In the genomic region with DNA sequence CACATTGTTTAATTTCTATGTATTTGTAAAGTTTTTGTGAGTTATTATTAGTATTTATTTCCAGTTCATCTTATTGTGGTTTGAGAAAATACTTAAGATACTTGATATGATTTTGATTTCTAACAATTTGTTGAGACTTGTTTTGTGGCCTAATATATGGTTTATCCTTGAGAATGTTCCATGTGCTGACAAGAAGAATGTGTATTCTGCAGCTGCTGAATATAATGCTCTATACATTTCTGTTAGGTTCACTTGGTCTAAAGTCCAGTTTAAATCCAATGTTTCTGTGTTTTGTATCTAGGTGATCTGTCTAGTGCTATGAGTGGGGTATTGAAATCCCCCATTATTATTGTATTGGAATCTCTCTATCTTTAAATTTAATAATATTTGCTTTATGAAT, we compare ENCODE assay signal across 38 cellular contexts.
"Had no signal": no experiment of that assay in that cellular context is flagged by ENCODE, and none has a peak within 500 bp of the region (broad histone marks: within the 10 kb centered on the region; RNA-seq: fewer than 3 reads in every experiment).

No MANE protein-coding gene starts in this region.

- H3K4me1 Mint-ChIP-seq: activated B cell treated with CpG ODN at 0.5 μM for 24 hours; activated CD8-positive, alpha-beta memory T cell treated with anti-CD3 and anti-CD28 coated beads, Interleukin-2, amount 10 ng/mL, durations not matched to agents 7 days and 5 days; activated naive CD4-positive, alpha-beta T cell treated with anti-CD3 and anti-CD28 coated beads, Interleukin-2, amount 10 ng/mL, durations not matched to agents 7 days and 5 days; activated naive CD4-positive, alpha-beta T cell treated with anti-CD3 and anti-CD28 coated beads, Interleukin-2, amount 50 U/mL, for 24 hours; activated naive CD8-positive, alpha-beta T cell treated with anti-CD3 and anti-CD28 coated beads, Interleukin-2, amount 10 ng/mL, durations not matched to agents 7 days and 5 days; activated naive CD8-positive, alpha-beta T cell treated with anti-CD3 and anti-CD28 coated beads, Interleukin-2, amount 50 U/mL, for 24 hours; central memory CD8-positive, alpha-beta T cell had no signal

- H3K36me3 Mint-ChIP-seq: activated CD8-positive, alpha-beta memory T cell treated with anti-CD3 and anti-CD28 coated beads, Interleukin-2, amount 10 ng/mL, durations not matched to agents 7 days and 5 days; activated naive CD4-positive, alpha-beta T cell treated with anti-CD3 and anti-CD28 coated beads, Interleukin-2, amount 10 ng/mL, durations not matched to agents 7 days and 5 days had no signal

- ATAC-seq: activated CD8-positive, alpha-beta memory T cell treated with anti-CD3 and anti-CD28 coated beads, Interleukin-2, amount 10 ng/mL, durations not matched to agents 7 days and 5 days; activated CD8-positive, alpha-beta T cell treated with anti-CD3 and anti-CD28 coated beads for 36 hours; activated naive CD8-positive, alpha-beta T cell treated with anti-CD3 and anti-CD28 coated beads, Interleukin-2, amount 50 U/mL, for 24 hours; body of pancreas had no signal

- H3K27ac Mint-ChIP-seq: activated B cell treated with CpG ODN at 0.5 μM for 24 hours; activated CD4-positive, alpha-beta memory T cell treated with anti-CD3 and anti-CD28 coated beads for 36 hours; activated CD8-positive, alpha-beta memory T cell treated with anti-CD3 and anti-CD28 coated beads, Interleukin-2, amount 10 ng/mL, durations not matched to agents 7 days and 5 days; activated CD8-positive, alpha-beta T cell treated with anti-CD3 and anti-CD28 coated beads for 36 hours; activated naive CD4-positive, alpha-beta T cell treated with anti-CD3 and anti-CD28 coated beads, Interleukin-2, amount 10 ng/mL, durations not matched to agents 7 days and 5 days; activated naive CD4-positive, alpha-beta T cell treated with anti-CD3 and anti-CD28 coated beads, Interleukin-2, amount 50 U/mL, for 24 hours; activated naive CD8-positive, alpha-beta T cell; activated naive CD8-positive, alpha-beta T cell treated with anti-CD3 and anti-CD28 coated beads, Interleukin-2, amount 10 ng/mL, durations not matched to agents 7 days and 5 days; activated naive CD8-positive, alpha-beta T cell treated with anti-CD3 and anti-CD28 coated beads, Interleukin-2, amount 50 U/mL, for 24 hours; activated T-cell treated with anti-CD3 and anti-CD28 coated beads, Interleukin-2, amount 50 U/mL, for 24 hours; activated T-helper 2 cell treated with anti-CD3 and anti-CD28 coated beads, Interferon-gamma antibody, Interleukin-2, Interleukin-4, amounts not matched to agents 10 μg/mL and 5 μg/mL and 100 μg/mL, durations not matched to agents 14 hours and 24 hours and 36 hours; T-helper 1 cell treated with Interleukin-12 subunit alpha and Interleukin-12 subunit beta and Interleukin-4 antibody, amounts not matched to agents 30 μg/mL and 1 μg/mL, for 36 hours; T-helper 2 cell treated with Interferon-gamma antibody and Interleukin-4, amounts not matched to agents 5 μg/mL and 100 μg/mL, for 36 hours had no signal

- H3K36me3 ChIP-seq: brain microvascular endothelial cell, breast epithelium, cardiac muscle cell had no signal

- H3K4me3 ChIP-seq: body of pancreas, breast epithelium, cardiac muscle cell had no signal

- H3K4me1 ChIP-seq: body of pancreas, breast epithelium had no signal

- FAIRE-seq: astrocyte had no signal

- H3K27ac ChIP-seq: body of pancreas, brain microvascular endothelial cell, breast epithelium, cardiac muscle cell, VCaP had no signal

- H3K27me3 Mint-ChIP-seq: activated B cell treated with CpG ODN at 0.5 μM for 24 hours; activated CD4-positive, alpha-beta memory T cell treated with anti-CD3 and anti-CD28 coated beads for 36 hours; activated CD8-positive, alpha-beta memory T cell treated with anti-CD3 and anti-CD28 coated beads, Interleukin-2, amount 10 ng/mL, durations not matched to agents 7 days and 5 days; activated CD8-positive, alpha-beta T cell treated with anti-CD3 and anti-CD28 coated beads for 36 hours; activated naive CD4-positive, alpha-beta T cell treated with anti-CD3 and anti-CD28 coated beads, Interleukin-2, amount 10 ng/mL, durations not matched to agents 7 days and 5 days; activated naive CD4-positive, alpha-beta T cell treated with anti-CD3 and anti-CD28 coated beads, Interleukin-2, amount 50 U/mL, for 24 hours; activated naive CD8-positive, alpha-beta T cell; activated naive CD8-positive, alpha-beta T cell treated with anti-CD3 and anti-CD28 coated beads, Interleukin-2, amount 10 ng/mL, durations not matched to agents 7 days and 5 days; activated naive CD8-positive, alpha-beta T cell treated with anti-CD3 and anti-CD28 coated beads, Interleukin-2, amount 50 U/mL, for 24 hours; activated T-cell treated with anti-CD3 and anti-CD28 coated beads, Interleukin-2, amount 50 U/mL, for 24 hours; central memory CD8-positive, alpha-beta T cell had no signal

- H3K9me3 ChIP-seq: body of pancreas had no signal

- H3K4me3 Mint-ChIP-seq: activated B cell treated with CpG ODN at 0.5 μM for 24 hours; activated CD4-positive, alpha-beta memory T cell treated with anti-CD3 and anti-CD28 coated beads for 36 hours; activated CD8-positive, alpha-beta memory T cell treated with anti-CD3 and anti-CD28 coated beads, Interleukin-2, amount 10 ng/mL, durations not matched to agents 7 days and 5 days; activated CD8-positive, alpha-beta T cell treated with anti-CD3 and anti-CD28 coated beads for 36 hours; activated naive CD4-positive, alpha-beta T cell treated with anti-CD3 and anti-CD28 coated beads, Interleukin-2, amount 10 ng/mL, durations not matched to agents 7 days and 5 days; activated naive CD4-positive, alpha-beta T cell treated with anti-CD3 and anti-CD28 coated beads, Interleukin-2, amount 50 U/mL, for 24 hours; activated naive CD8-positive, alpha-beta T cell; activated naive CD8-positive, alpha-beta T cell treated with anti-CD3 and anti-CD28 coated beads, Interleukin-2, amount 10 ng/mL, durations not matched to agents 7 days and 5 days; activated naive CD8-positive, alpha-beta T cell treated with anti-CD3 and anti-CD28 coated beads, Interleukin-2, amount 50 U/mL, for 24 hours; activated T-cell treated with anti-CD3 and anti-CD28 coated beads, Interleukin-2, amount 50 U/mL, for 24 hours; central memory CD8-positive, alpha-beta T cell; T-helper 1 cell treated with Interleukin-12 subunit alpha and Interleukin-12 subunit beta and Interleukin-4 antibody, amounts not matched to agents 30 μg/mL and 1 μg/mL, for 36 hours; T-helper 2 cell treated with Interferon-gamma antibody and Interleukin-4, amounts not matched to agents 5 μg/mL and 100 μg/mL, for 36 hours had no signal

- H3K27me3 ChIP-seq: body of pancreas, brain microvascular endothelial cell, breast epithelium, cardiac muscle cell had no signal

- DNase-seq: activated B cell treated with CpG ODN at 0.5 μM for 24 hours; activated CD4-positive, alpha-beta memory T cell treated with anti-CD3 and anti-CD28 coated beads for 36 hours; activated CD4-positive, alpha-beta T cell treated with anti-CD3 and anti-CD28 coated beads for 48 hours; activated CD4-positive, alpha-beta T cell treated with anti-CD3 and anti-CD28 coated beads, Interleukin-2, amount 50 U/mL, for 1 hour; activated CD4-positive, alpha-beta T cell treated with anti-CD3 and anti-CD28 coated beads, Interleukin-2, amount 50 U/mL, for 4 hours; activated CD4-positive, CD25-positive, alpha-beta regulatory T cell treated with anti-CD3 and anti-CD28 coated beads, Interleukin-2, amount 50 U/mL, for 72 hours; activated CD8-positive, alpha-beta memory T cell treated with anti-CD3 and anti-CD28 coated beads for 24 hours; activated CD8-positive, alpha-beta memory T cell treated with anti-CD3 and anti-CD28 coated beads, Interleukin-2, amount 10 ng/mL, durations not matched to agents 7 days and 5 days; activated CD8-positive, alpha-beta memory T cell treated with anti-CD3 and anti-CD28 coated beads, Interleukin-2, amount 50 U/mL, for 48 hours; activated CD8-positive, alpha-beta T cell treated with anti-CD3 and anti-CD28 coated beads for 36 hours; activated effector memory CD4-positive, alpha-beta T cell treated with Interleukin-2 at 50 U/mL for 16 hours; activated gamma-delta T cell; activated naive CD4-positive, alpha-beta T cell treated with anti-CD3 and anti-CD28 coated beads, Interleukin-2, amount 10 ng/mL, durations not matched to agents 7 days and 5 days; activated naive CD4-positive, alpha-beta T cell treated with Interleukin-2 at 50 U/mL for 16 hours; activated naive CD8-positive, alpha-beta T cell treated with anti-CD3 and anti-CD28 coated beads, Interleukin-2, amount 10 ng/mL, durations not matched to agents 7 days and 5 days; activated naive CD8-positive, alpha-beta T cell treated with anti-CD3 and anti-CD28 coated beads, Interleukin-2, amount 50 U/mL, for 24 hours; activated T-cell treated with anti-CD3 and anti-CD28 coated beads, Interleukin-2, amount 50 U/mL, for 24 hours; activated T-cell treated with anti-CD3 and anti-CD28 coated beads, Interleukin-2, amount 50 U/mL, for 48 hours; amygdala; anterior cingulate cortex; body of pancreas; brain microvascular endothelial cell; caudate nucleus; cerebellar nuclear complex; SW 1271; T-helper 1 cell; T-helper 2 cell; T-helper 9 cell had no signal
